Comparison of ENCODE assay signal across 8 cellular contexts in genomic region chr1:147669475-147670318, GRCh38. TPM values are rescaled to one million over a fixed set of nuclear protein-coding genes. Genes with fewer than 3 reads are reported as not detected.
DNase-seq lines count a peak whose midpoint lies in the region; ATAC-seq lines count a peak whose summit lies in the region.

No MANE protein-coding gene starts in this region.

- DNase-seq in DMS153 treated with DMSO at 0.1 percent for 48 hours (lab: John Stamatoyannopoulos, UW; ENCODE audit: unreplicated experiment): peak; percentile 19
- peak; percentile 48 for DNase-seq in HT1080 (ENCODE audit: low read depth)
- no peak for DNase-seq in SK-N-MC (ENCODE audit: low read depth, low spot score)
- peak in 41 of 58 donors; percentile 15 to 74 (median 47) for DNase-seq in anterior cingulate cortex (lab: John Stamatoyannopoulos, UW)
- peak; percentile 43 for DNase-seq in hepatic stellate cell (ENCODE audit: low spot score)
- DNase-seq in renal cortical epithelial cell (ENCODE audit: low read depth): peak; percentile 58
- DNase-seq in GF-D8 (lab: John Stamatoyannopoulos, UW): no peak

- ATAC-seq in GM21381 (IDR thresholded peaks at IDR 0.05; ENCODE audit: unreplicated experiment): peak; percentile 39

- H3K27ac ChIP-seq in SK-N-MC: no peak overlapping the region

- H3K4me3 ChIP-seq in SK-N-MC: peak overlapping the region; percentile 98

- no peaks in the 10 kb centered on the region for H3K36me3 ChIP-seq in SK-N-MC (ENCODE audit: insufficient read depth, low read length)

- H3K9ac ChIP-seq in SK-N-MC (ENCODE audit: insufficient read length): peak overlapping the region; percentile 78

- no peaks in the 10 kb centered on the region for H3K9me3 ChIP-seq in SK-N-MC (ENCODE audit: low read depth, low read length)

RNA-seq across cellular contexts. Expression of gene ACP6, which starts 0.6 kb away (rescaled TPM):
- total RNA-seq in HT1080 (2014; rRNA removed; shearing (Covaris generic)): 14.1 and 20.3 TPM in 2 replicates
- 16.2 and 18.7 TPM in 2 replicates for polyA plus RNA-seq in HT1080 (2015; cell fraction: cytosol; rRNA removed)
- 41.3 and 42.5 TPM in 2 replicates for polyA plus RNA-seq in HT1080 (2015; cell fraction: nucleus; rRNA removed)
- 8.0 and 9.5 TPM in 2 replicates for total RNA-seq in renal cortical epithelial cell

Comparison
In these comparisons a context has a peak if more than half of its experiments do, and no peak if none do; other contexts are left out.
1. DNase-seq: peak in DMS153 treated with DMSO at 0.1 percent for 48 hours (single experiment), HT1080 (single experiment), anterior cingulate cortex (41 of 58), hepatic stellate cell (single experiment) and renal cortical epithelial cell (single experiment); none in SK-N-MC (single experiment) and GF-D8 (single experiment).